1 cellular context compared by ENCODE assay signal in genomic region chr2:233081731-233082221, GRCh38.
TF ChIP-seq lines count a peak whose summit lies in the region.

No MANE protein-coding gene starts in this region.

TF ChIP-seq in SK-N-SH, 30 proteins besides CTCF, POLR2A, EP300 and RAD21 (continued from another document):
- TF ChIP-seq USF2 (IDR thresholded peaks at IDR 0.05; ENCODE audit: borderline replicate concordance, low read depth, low read length) = no peak
- TF ChIP-seq IRF3 (IDR thresholded peaks at IDR 0.05; ENCODE audit: low read depth, low read length) = no peak
- TF ChIP-seq RFX5 (IDR thresholded peaks at IDR 0.05; ENCODE audit: low read length) = no peak
TF ChIP-seq in SK-N-SH: peak in this region for 0.
